ENCODE assay signal across 15 cellular contexts in genomic region chr7:7264306-7265040, GRCh38.
DNase-seq lines count a peak whose midpoint lies in the region; ATAC-seq and TF ChIP-seq lines count a peak whose summit lies in the region.
"Had no signal": no experiment of that assay in that cellular context is flagged by ENCODE, and none has a peak within 500 bp of the region (broad histone marks: within the 10 kb centered on the region; RNA-seq: fewer than 3 reads in every experiment).

No MANE protein-coding gene starts in this region.

- H3K27me3 ChIP-seq in Caco-2 (replicated peaks; ENCODE audit: control insufficient read depth, insufficient read depth, low read length), result no peaks in the 10 kb centered on the region; the same call in 1 of the 2 replicates
- no peaks in the 10 kb centered on the region for H3K27me3 ChIP-seq in trophoblast cell (ENCODE audit: insufficient read depth, low read length)

- no peak overlapping the region for H4K8ac ChIP-seq in trophoblast cell (ENCODE audit: low read depth, low read length)

- no peak overlapping the region for H3K4ac ChIP-seq in trophoblast cell (ENCODE audit: low read depth, low read length)

- no peak for TF ChIP-seq CTCF in Caco-2 (IDR thresholded peaks at IDR 0.05; ENCODE audit: insufficient read depth in 1 of 2, low read depth in 1 of 2, low read length in 1 of 2, severe bottlenecking in 1 of 2, unreplicated experiment in 1 of 2)

- H3K79me2 ChIP-seq in trophoblast cell (ENCODE audit: control insufficient read depth, insufficient read depth, low read length, poor library complexity), result no peaks in the 10 kb centered on the region

- no peak overlapping the region for H3K9ac ChIP-seq in trophoblast cell (ENCODE audit: low read length)

- ATAC-seq in left colon, result no peak
- ATAC-seq: A549, GM12878, K562 had no signal

- peaks cover 41% of the 10 kb centered on the region for H3K4me1 Mint-ChIP-seq in Caco-2 (ENCODE audit: low read depth, unreplicated experiment)

- CTCF ChIA-PET in Caco-2 (lab: Charles Lee), result no interaction called here

- POLR2A ChIA-PET in Caco-2 (lab: Charles Lee), result no interaction called here

- H3K4me3 ChIP-seq in Caco-2 (ENCODE audit: low read depth, low read length) (no peak overlapping the region), trophoblast cell (ENCODE audit: low read depth, low read length) (no peak overlapping the region)
- H3K4me3 ChIP-seq: A549, GM12878, HAP-1, K562 had no signal

- no peaks in the 10 kb centered on the region; the same call in 1 of the 2 replicates for H3K36me3 ChIP-seq in Caco-2 (ENCODE audit: control insufficient read depth, insufficient read depth, low read length)
- no peaks in the 10 kb centered on the region for H3K36me3 ChIP-seq in trophoblast cell (ENCODE audit: control insufficient read depth in 1 of 2, insufficient read depth in 2 of 2, low read length in 2 of 2)
- H3K36me3 ChIP-seq: HAP-1 had no signal

- peak overlapping the region; percentile 97 for H3K27ac Mint-ChIP-seq in Caco-2 (ENCODE audit: unreplicated experiment)
- H3K27ac Mint-ChIP-seq: CD4-positive, CD25-positive, alpha-beta regulatory T cell had no signal

- H2BK5ac ChIP-seq in trophoblast cell (ENCODE audit: low read depth, low read length, poor library complexity), result no peak overlapping the region

- no TSS peak for BruUV-seq in Caco-2 (replicated peaks; lab: Mats Ljungman, UMichigan)

- peak overlapping the region; percentile 50 for H4K91ac ChIP-seq in trophoblast cell (ENCODE audit: low read depth, low read length)

- no peak overlapping the region for H2AK5ac ChIP-seq in trophoblast cell (ENCODE audit: low read length)

- intact Hi-C loops in Caco-2 (cut with micrococcal nuclease; ENCODE audit: unreplicated experiment) (loop anchor here (5.0 to 10.0 kb wide), 2 partner anchors 88 to 160 kb away; no protein-coding TSS in a partner anchor), left colon (cut with DNase I, micrococcal nuclease) (no loop called here)

- no peaks in the 10 kb centered on the region for H3K27me3 Mint-ChIP-seq in Caco-2 (ENCODE audit: insufficient read depth, unreplicated experiment)

- H3K4me2 ChIP-seq in trophoblast cell (ENCODE audit: low read length), result no peak overlapping the region
- H3K4me2 ChIP-seq: A549 had no signal

- H3K18ac ChIP-seq in trophoblast cell (ENCODE audit: low read length), result no peak overlapping the region

- no CpG with 5 or more reads among the region's 9 CpGs for WGBS in trophoblast cell (ENCODE audit: extremely low coverage, insufficient coverage, insufficient read length)

- no peak overlapping the region for H2AFZ ChIP-seq in trophoblast cell (ENCODE audit: insufficient read depth, low read length, poor library complexity)

- H3K9me3 ChIP-seq in Caco-2, result peaks cover 24% of the 10 kb centered on the region
- no peaks in the 10 kb centered on the region for H3K9me3 ChIP-seq in trophoblast cell (ENCODE audit: insufficient read depth, low read depth, low read length)
- H3K9me3 ChIP-seq: A549, HAP-1 had no signal

- no peaks in the 10 kb centered on the region for H3K9me3 Mint-ChIP-seq in Caco-2 (ENCODE audit: unreplicated experiment)

- H3K14ac ChIP-seq in trophoblast cell (ENCODE audit: low read length), result no peak overlapping the region

- H4K12ac ChIP-seq in trophoblast cell (ENCODE audit: low read depth, low read length), result no peak overlapping the region

- H2BK12ac ChIP-seq in trophoblast cell (ENCODE audit: low read length), result no peak overlapping the region

- H3K27ac ChIP-seq in trophoblast cell (ENCODE audit: low read depth, low read length), result peak overlapping the region; percentile 39
- H3K27ac ChIP-seq: A549, HL-60 had no signal

- no peak overlapping the region for H2BK120ac ChIP-seq in trophoblast cell (ENCODE audit: insufficient read depth, low read length, poor library complexity)

- DNase-seq in Caco-2 (peak; percentile 49 to 51), LHCN-M2 (ENCODE audit: low read depth) (peak; percentile 43), myocyte (ENCODE audit: low read depth) (peak; percentile 71), trophoblast cell (peak; percentile 68 to 89), foreskin melanocyte (no peak), left colon (no peak), NCI-H524 (lab: John Stamatoyannopoulos, UW) (no peak)
- DNase-seq: Calu3; CD4-positive, CD25-positive, alpha-beta regulatory T cell; GOT3 had no signal

- H3K4me1 ChIP-seq in Caco-2, result peaks cover 58% of the 10 kb centered on the region
- peaks cover 30 to 37% of the 10 kb centered on the region in 2 experiments for H3K4me1 ChIP-seq in trophoblast cell (ENCODE audit: control insufficient read depth in 1 of 2, insufficient read depth in 2 of 2, low read length in 2 of 2)
- H3K4me1 ChIP-seq: A549, HAP-1 had no signal

- peaks cover 21% of the 10 kb centered on the region for H3K79me1 ChIP-seq in trophoblast cell (ENCODE audit: low read length)

- H3K36me3 Mint-ChIP-seq in Caco-2 (ENCODE audit: insufficient read depth, unreplicated experiment), result peaks cover 48% of the 10 kb centered on the region
- H3K36me3 Mint-ChIP-seq: CD4-positive, CD25-positive, alpha-beta regulatory T cell had no signal

- no peak overlapping the region for H3K23ac ChIP-seq in trophoblast cell (ENCODE audit: low read length)

- H3K4me3 Mint-ChIP-seq in Caco-2 (ENCODE audit: unreplicated experiment), result no peak overlapping the region
- H3K4me3 Mint-ChIP-seq: CD4-positive, CD25-positive, alpha-beta regulatory T cell had no signal

Comparison
In these comparisons a context has a peak if more than half of its experiments do, and no peak if none do; other contexts are left out.
1. DNase-seq: peak in Caco-2 (2 of 2), LHCN-M2 (single experiment), myocyte (single experiment) and trophoblast cell (2 of 2); none in foreskin melanocyte (single experiment), left colon (0 of 2) and NCI-H524 (0 of 2).